In genomic region chr13:97298816-97299215, GRCh38 we compare ENCODE assay signal across 1 cellular context.
TF ChIP-seq lines count a peak whose summit lies in the region.

No MANE protein-coding gene starts in this region.

TF ChIP-seq in SK-N-SH, 30 proteins besides CTCF, POLR2A, EP300 and RAD21 (continued from another document):
- no peak for TF ChIP-seq USF2 (IDR thresholded peaks at IDR 0.05; ENCODE audit: borderline replicate concordance, low read depth, low read length)
